Comparison of ENCODE assay signal across 11 cellular contexts in genomic region chr1:169271094-169271493, GRCh38.
DNase-seq lines count a peak whose midpoint lies in the region; ATAC-seq and TF ChIP-seq lines count a peak whose summit lies in the region.
"Had no signal": no experiment of that assay in that cellular context is flagged by ENCODE, and none has a peak within 500 bp of the region (broad histone marks: within the 10 kb centered on the region; RNA-seq: fewer than 3 reads in every experiment).

No MANE protein-coding gene starts in this region.

- DNase-seq in CD1c-positive myeloid dendritic cell (ENCODE audit: extremely low spot score) (peak; percentile 85), LNCaP clone FGC (ENCODE audit: low read depth) (peak; percentile 4), germinal center (ENCODE audit: low spot score) (peak; percentile 4), BE2C (no peak), NCI-H1092 (lab: John Stamatoyannopoulos, UW) (no peak), midbrain (lab: John Stamatoyannopoulos, UW) (no peak), NOMO-1 treated with DMSO at 0.1 percent for 48 hours (lab: John Stamatoyannopoulos, UW; ENCODE audit: unreplicated experiment) (no peak)
- DNase-seq: CD4-positive, CD25-positive, alpha-beta regulatory T cell; stimulated activated naive CD4-positive, alpha-beta T cell; WERI-Rb-1 had no signal

- peak; percentile 82 for ATAC-seq in GM21576 (IDR thresholded peaks at IDR 0.05; ENCODE audit: unreplicated experiment)

- TF ChIP-seq CTCF in LNCaP clone FGC (IDR thresholded peaks at IDR 0.05; ENCODE audit: control insufficient read depth, extremely low read depth, insufficient read depth) (0 out of 2 replicates have a peak, but pooled peaks have one; percentile 22), BE2C (IDR thresholded peaks at IDR 0.05; ENCODE audit: low read depth, low read length) (no peak)

- H3K9me3 ChIP-seq in BE2C: no peaks in the 10 kb centered on the region

- H3K4me1 ChIP-seq in BE2C: no peaks in the 10 kb centered on the region

- H3K27me3 ChIP-seq in BE2C: no peaks in the 10 kb centered on the region

- H3K36me3 ChIP-seq in BE2C: no peaks in the 10 kb centered on the region
- H3K36me3 ChIP-seq: WERI-Rb-1 had no signal

- no peak overlapping the region for H3K4me3 ChIP-seq in LNCaP clone FGC (ENCODE audit: low read depth, low read length)
- H3K4me3 ChIP-seq in BE2C (ENCODE audit: low read depth, low read length): no peak overlapping the region

Comparison
In these comparisons a context has a peak if more than half of its experiments do, and no peak if none do; other contexts are left out.
1. DNase-seq: peak in CD1c-positive myeloid dendritic cell (single experiment), LNCaP clone FGC (single experiment) and germinal center (single experiment); none in BE2C (single experiment), NCI-H1092 (single experiment), midbrain (single experiment) and NOMO-1 treated with DMSO at 0.1 percent for 48 hours (single experiment).